8 cellular contexts compared by ENCODE assay signal in the genomic region with DNA sequence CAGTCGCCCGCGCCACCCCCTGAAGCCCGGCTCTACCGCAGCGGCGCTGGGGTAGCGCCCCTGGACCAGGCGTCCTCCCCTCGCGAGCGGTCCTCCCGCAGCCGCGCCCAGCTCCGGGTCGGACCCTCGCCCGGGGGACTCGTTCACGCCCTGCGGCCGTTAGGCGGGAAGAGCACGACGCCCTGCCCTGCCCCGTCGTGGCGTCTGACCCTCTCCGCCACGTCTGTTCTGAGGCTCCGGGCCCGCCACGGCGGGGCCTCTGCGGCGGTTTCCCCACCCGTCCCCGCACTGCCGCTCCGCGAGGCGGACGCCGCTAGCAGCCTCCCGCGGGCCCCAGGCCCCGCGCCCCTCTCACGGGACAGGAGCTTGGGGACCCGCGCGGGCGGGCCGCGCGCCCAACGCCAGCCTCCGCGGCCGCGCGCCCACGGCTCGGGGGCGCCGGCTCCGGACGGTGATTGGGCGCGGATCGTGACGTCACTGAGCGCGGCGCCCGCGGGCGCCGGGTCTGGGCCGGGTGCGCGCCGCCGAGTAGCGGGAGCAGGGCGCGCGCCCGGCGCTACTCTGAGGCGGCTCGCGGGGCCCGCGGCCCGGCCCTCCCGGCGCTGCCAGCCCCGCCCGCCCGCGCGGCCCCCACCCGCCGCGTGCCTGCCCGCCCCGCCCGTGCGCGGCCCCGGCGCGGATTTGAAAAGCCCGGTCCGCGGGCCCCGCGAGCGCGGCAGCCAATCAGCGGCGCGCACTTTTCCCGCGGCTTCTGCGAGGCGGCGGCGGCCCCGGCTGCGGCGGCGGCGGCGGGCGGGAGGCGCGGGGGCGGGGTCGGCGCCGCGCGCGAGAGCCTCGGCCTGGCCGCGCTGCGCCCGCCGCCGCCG. TPM values are rescaled to one million over a fixed set of nuclear protein-coding genes. Genes with fewer than 3 reads are reported as not detected.
DNase-seq lines count a peak whose midpoint lies in the region; ATAC-seq and TF ChIP-seq lines count a peak whose summit lies in the region.

A gene (plus strand): TSS at position 816 of the 866 bp plus-strand sequence. CDS start 29,262 bp downstream, outside the sequence.

- POLR2A ChIA-PET in RWPE1 (lab: Yijun Ruan, JAX; ENCODE audit: low non-redundant PET): no interaction called here

- ATAC-seq in GM21825 (IDR thresholded peaks at IDR 0.05; ENCODE audit: unreplicated experiment): peak; percentile 57
- ATAC-seq in natural killer cell: peak; percentile 71 to 88 (median 76)

- TF ChIP-seq CTCF in DOHH2 (IDR thresholded peaks at IDR 0.05; ENCODE audit: low read depth, low read length, poor library complexity, severe bottlenecking) (no peak), RWPE1 (conservative IDR thresholded peaks at IDR 0.05; ENCODE audit: low read depth) (no peak), fibroblast of mammary gland (conservative IDR thresholded peaks at IDR 0.05; ENCODE audit: control insufficient read depth, insufficient read depth, low read depth, low read length) (no peak), natural killer cell (IDR thresholded peaks at IDR 0.05) (no peak)

- peak within 1 kb of the TSS; percentile 91 to 94 for H3K27ac Mint-ChIP-seq in natural killer cell

- CTCF ChIA-PET in RWPE1 (lab: Yijun Ruan, JAX): interaction anchor here (0.6 kb wide), 1 partner anchor 53 kb away, joined by 3 read pairs; no protein-coding TSS in a partner anchor

- H3K79me2 ChIP-seq in DOHH2 (ENCODE audit: control insufficient read depth, low read length): peaks cover 50% of the 10 kb centered on the region

- intact Hi-C loops in natural killer cell (cut with micrococcal nuclease): loop anchor here (2.0 kb wide), 1 partner anchor 14 kb away; a partner anchor contains a TSS

- no peaks in the 10 kb centered on the region for H3K27me3 ChIP-seq in DOHH2 (ENCODE audit: control insufficient read depth, low read length)

- peak; percentile 91 for DNase-seq in RWPE1 (ENCODE audit: low spot score)
- DNase-seq in activated T-helper 1 cell treated with anti-CD3 and anti-CD28 coated beads, Interleukin-2, amount 50 U/mL, for 16 hours (ENCODE audit: low read depth in 1 of 2, low spot score in 1 of 2): peak; percentile 79 to 88
- DNase-seq in fibroblast of mammary gland (ENCODE audit: low read depth): peak; percentile 80
- peak; percentile 84 for DNase-seq in natural killer cell
- DNase-seq in stimulated activated naive CD4-positive, alpha-beta T cell (lab: John Stamatoyannopoulos, UW): peak; percentile 81 to 94 (median 92)

- H3F3A ChIP-seq in DOHH2 (ENCODE audit: control insufficient read depth, insufficient read depth): 0 out of 2 replicates have a peak, but pooled peaks cover 4% of the 10 kb centered on the region

- H3K4me3 ChIP-seq in DOHH2 (ENCODE audit: low read length): peak within 1 kb of the TSS; percentile 96
- H3K4me3 ChIP-seq in fibroblast of mammary gland (ENCODE audit: control insufficient read depth, low read depth, low read length): peak within 1 kb of the TSS; percentile 77

- H3K4me2 ChIP-seq in DOHH2 (ENCODE audit: low read length): peak within 1 kb of the TSS; percentile 94

- H3K36me3 Mint-ChIP-seq in natural killer cell: no peaks in the 10 kb centered on the region

- peak within 1 kb of the TSS; percentile 86 for H3K4me3 Mint-ChIP-seq in natural killer cell

- H3K27me3 Mint-ChIP-seq in natural killer cell (ENCODE audit: low read depth in 2 of 2): no peaks in the 10 kb centered on the region

- peak within 1 kb of the TSS; percentile 88 for H3K27ac ChIP-seq in DOHH2 (ENCODE audit: low read depth, low read length)
- peak within 1 kb of the TSS; percentile 100 for H3K27ac ChIP-seq in KOPT-K1 (ENCODE audit: low read depth, low read length, poor library complexity, severe bottlenecking)
- H3K27ac ChIP-seq in RWPE1: peak within 1 kb of the TSS; percentile 99

- H4K20me1 ChIP-seq in DOHH2 (ENCODE audit: control insufficient read depth, insufficient read depth, low read depth, low read length): peaks cover 22% of the 10 kb centered on the region; the same call in 1 of the 2 replicates

- no peaks in the 10 kb centered on the region for H3K9me2 ChIP-seq in DOHH2 (replicated peaks; ENCODE audit: control insufficient read depth, low read length)

- H3K36me3 ChIP-seq in DOHH2 (ENCODE audit: control insufficient read depth, low read length): peaks cover 31% of the 10 kb centered on the region
- H3K36me3 ChIP-seq in KOPT-K1 (ENCODE audit: insufficient read depth, low read length): peaks cover 17% of the 10 kb centered on the region; the same call in 1 of the 2 replicates

- H3K4me1 Mint-ChIP-seq in natural killer cell: peaks cover 18 to 20% of the 10 kb centered on the region in 2 donors

- H3K9me3 ChIP-seq in DOHH2 (ENCODE audit: control insufficient read depth, insufficient read depth, low read length) (no peaks in the 10 kb centered on the region), KOPT-K1 (ENCODE audit: insufficient read depth, low read length, poor library complexity, severe bottlenecking) (no peaks in the 10 kb centered on the region)

- H3K9me3 Mint-ChIP-seq in natural killer cell: no peaks in the 10 kb centered on the region

- peaks cover 40% of the 10 kb centered on the region for H3K4me1 ChIP-seq in DOHH2 (ENCODE audit: control insufficient read depth, low read length)

RNA-seq across cellular contexts. Expression of the gene that starts here (rescaled TPM):
- 10 to 100 TPM; 36.4 to 51.0 (median 48.3) TPM for total RNA-seq in natural killer cell

Comparison
In these comparisons a context has a peak if more than half of its experiments do, and no peak if none do; other contexts are left out.
1. Peak in every context shown above with its lines: DNase-seq, ATAC-seq, H3K4me3 ChIP-seq and H3K27ac ChIP-seq.